Comparison of ENCODE assay signal across 2 cellular contexts in the genomic region with DNA sequence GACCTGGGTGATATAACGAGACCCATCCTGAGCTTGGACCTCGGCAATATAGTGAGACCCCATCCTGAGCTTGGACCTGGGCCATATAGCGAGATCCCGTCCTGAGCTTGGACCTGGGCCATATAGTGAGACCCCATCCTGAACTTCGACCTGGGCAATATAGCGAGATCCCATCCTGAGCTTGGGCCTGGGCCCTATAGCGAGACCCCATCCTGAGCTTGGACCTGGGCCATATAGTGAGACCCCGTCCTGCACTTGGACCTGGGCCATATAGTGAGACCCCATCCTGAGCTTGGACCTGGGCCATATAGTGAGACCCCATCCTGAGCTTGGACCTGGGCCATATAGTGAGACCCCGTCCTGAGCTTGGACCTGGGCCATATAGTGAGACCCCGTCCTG. TPM values are rescaled to one million over a fixed set of nuclear protein-coding genes. Genes with fewer than 3 reads are reported as not detected.
"Had no signal": no experiment of that assay in that cellular context is flagged by ENCODE, and none has a peak within 500 bp of the region (broad histone marks: within the 10 kb centered on the region; RNA-seq: fewer than 3 reads in every experiment).

No MANE protein-coding gene starts in this region.

RNA-seq across cellular contexts. Expression of a gene that starts 22.2 kb away (rescaled TPM):
- total RNA-seq: G401, GM12878 had no signal
